Comparison of ENCODE assay signal across 23 cellular contexts in genomic region chr11:73168925-73169579, GRCh38. TPM values are rescaled to one million over a fixed set of nuclear protein-coding genes. Genes with fewer than 3 reads are reported as not detected.
DNase-seq lines count a peak whose midpoint lies in the region; ATAC-seq and TF ChIP-seq lines count a peak whose summit lies in the region.
"Had no signal": no experiment of that assay in that cellular context is flagged by ENCODE, and none has a peak within 500 bp of the region (broad histone marks: within the 10 kb centered on the region; RNA-seq: fewer than 3 reads in every experiment).

No MANE protein-coding gene starts in this region.

- H3K27ac ChIP-seq in GM23338 (ENCODE audit: low read depth) (no peak overlapping the region), gastrocnemius medialis (peak overlapping the region in 3 of 4 donors; percentile 36 to 63 (median 40)), upper lobe of left lung (no peak overlapping the region)
- H3K27ac ChIP-seq: esophagus muscularis mucosa, KMS-11, pancreas, thoracic aorta had no signal

- no peaks in the 10 kb centered on the region for H3F3A ChIP-seq in GM23338 (replicated peaks; ENCODE audit: low read depth)

- no peak overlapping the region for H3K4me3 Mint-ChIP-seq in GM23338
- H3K4me3 Mint-ChIP-seq in activated B cell treated with CpG ODN at 0.5 μM for 24 hours, result no peak overlapping the region
- H3K4me3 Mint-ChIP-seq: activated CD4-positive, alpha-beta T cell treated with anti-CD3 and anti-CD28 coated beads, Interleukin-2, amount 10 ng/mL, durations not matched to agents 24 days and 14 days; activated CD8-positive, alpha-beta memory T cell treated with anti-CD3 and anti-CD28 coated beads, Interleukin-2, amount 10 ng/mL, durations not matched to agents 7 days and 5 days; CD14-positive monocyte; naive thymus-derived CD4-positive, alpha-beta T cell had no signal

- in situ Hi-C loops in gastrocnemius medialis (cut with MboI; ENCODE audit: low sequenced_read_pairs in 4 of 4), result no loop called here

- peaks cover 6% of the 10 kb centered on the region for H3K27me3 Mint-ChIP-seq in GM23338 (ENCODE audit: insufficient read depth, low read depth, poor library complexity)
- no peaks in the 10 kb centered on the region for H3K27me3 Mint-ChIP-seq in activated B cell treated with CpG ODN at 0.5 μM for 24 hours

- TF ChIP-seq POLR2A in gastrocnemius medialis (IDR thresholded peaks at IDR 0.05) (no peak), upper lobe of left lung (IDR thresholded peaks at IDR 0.05) (no peak)

- H3K36me3 ChIP-seq in GM23338 (ENCODE audit: insufficient read depth) (no peaks in the 10 kb centered on the region), gastrocnemius medialis (no peaks in the 10 kb centered on the region), upper lobe of left lung (no peaks in the 10 kb centered on the region)
- H3K36me3 ChIP-seq: esophagus muscularis mucosa, pancreas, thoracic aorta had no signal

- H3K27me3 ChIP-seq in GM23338 (ENCODE audit: insufficient read depth) (no peaks in the 10 kb centered on the region), gastrocnemius medialis (no peaks in the 10 kb centered on the region), upper lobe of left lung (no peaks in the 10 kb centered on the region)
- H3K27me3 ChIP-seq: esophagus muscularis mucosa, pancreas had no signal

- H3K4me1 Mint-ChIP-seq in GM23338 (peaks cover 19% of the 10 kb centered on the region), activated B cell treated with CpG ODN at 0.5 μM for 24 hours (peaks cover 66% of the 10 kb centered on the region)

- H3K9me3 Mint-ChIP-seq in GM23338 (no peaks in the 10 kb centered on the region), activated B cell treated with CpG ODN at 0.5 μM for 24 hours (no peaks in the 10 kb centered on the region)
- H3K9me3 Mint-ChIP-seq: activated naive CD4-positive, alpha-beta T cell treated with anti-CD3 and anti-CD28 coated beads, Interleukin-2, amount 50 U/mL, for 72 hours; CD14-positive monocyte; naive thymus-derived CD4-positive, alpha-beta T cell had no signal

- peak; percentile 66 for ATAC-seq in GM23338
- no peak for ATAC-seq in activated B cell treated with CpG ODN at 0.5 μM for 24 hours (ENCODE audit: low read depth)
- peak; percentile 9 for ATAC-seq in left ventricle myocardium superior
- ATAC-seq in gastrocnemius medialis, result peak; percentile 70 to 82
- ATAC-seq in omental fat pad (ENCODE audit: low FRiP score), result no peak
- ATAC-seq in HG03196 (IDR thresholded peaks at IDR 0.05; ENCODE audit: unreplicated experiment), result no peak
- ATAC-seq in GM21390 (IDR thresholded peaks at IDR 0.05; ENCODE audit: unreplicated experiment), result no peak
- ATAC-seq in upper lobe of left lung (ENCODE audit: low FRiP score in 2 of 2), result no peak
- ATAC-seq: activated CD8-positive, alpha-beta memory T cell treated with anti-CD3 and anti-CD28 coated beads, Interleukin-2, amount 10 ng/mL, durations not matched to agents 7 days and 5 days; activated naive CD4-positive, alpha-beta T cell treated with anti-CD3 and anti-CD28 coated beads, Interleukin-2, amount 50 U/mL, for 72 hours; naive thymus-derived CD4-positive, alpha-beta T cell; pancreas had no signal

- WGBS in upper lobe of left lung, 2 donors, result 87 to 89% methylated on average over 11 of the region's 11 CpGs

- no peak for TF ChIP-seq CTCF in GM23338 (conservative IDR thresholded peaks at IDR 0.05; ENCODE audit: low read depth in 2 of 2)
- no peak for TF ChIP-seq CTCF in activated B cell treated with CpG ODN at 0.5 μM for 24 hours (IDR thresholded peaks at IDR 0.05)
- TF ChIP-seq CTCF in gastrocnemius medialis (IDR thresholded peaks at IDR 0.05 in 4 of 5, conservative IDR thresholded peaks at IDR 0.05 in 1 of 5), result no peak
- no peak for TF ChIP-seq CTCF in omental fat pad (IDR thresholded peaks at IDR 0.05)
- no peak for TF ChIP-seq CTCF in upper lobe of left lung (IDR thresholded peaks at IDR 0.05)

- CTCF ChIA-PET in activated B cell treated with CpG ODN at 0.5 μM for 24 hours (lab: Charles Lee), result interaction anchor here (1.2 to 1.3 kb wide), 2 partner anchors 9 to 26 kb away, joined by 4 to 6 read pairs; partner anchors contain the start of gene FCHSD2

- H2AFZ ChIP-seq in GM23338, result peak overlapping the region; percentile 83

- no peak overlapping the region for H3K4me3 ChIP-seq in GM23338
- H3K4me3 ChIP-seq in gastrocnemius medialis, result no peak overlapping the region
- H3K4me3 ChIP-seq in upper lobe of left lung, result no peak overlapping the region
- H3K4me3 ChIP-seq: esophagus muscularis mucosa, GM12878, pancreas, thoracic aorta had no signal

- no peaks in the 10 kb centered on the region for H3K36me3 Mint-ChIP-seq in GM23338 (ENCODE audit: low read depth)
- H3K36me3 Mint-ChIP-seq in activated B cell treated with CpG ODN at 0.5 μM for 24 hours (ENCODE audit: low read depth), result no peaks in the 10 kb centered on the region
- H3K36me3 Mint-ChIP-seq: activated CD8-positive, alpha-beta memory T cell treated with anti-CD3 and anti-CD28 coated beads, Interleukin-2, amount 10 ng/mL, durations not matched to agents 7 days and 5 days; activated naive CD4-positive, alpha-beta T cell treated with anti-CD3 and anti-CD28 coated beads, Interleukin-2, amount 50 U/mL, for 72 hours; CD14-positive monocyte had no signal

- H3K4me1 ChIP-seq in GM23338 (ENCODE audit: insufficient read depth) (no peaks in the 10 kb centered on the region), gastrocnemius medialis (peaks cover 15 to 17% of the 10 kb centered on the region in 2 donors), upper lobe of left lung (peaks cover 0 to 11% (median 3%) of the 10 kb centered on the region in 4 donors)
- H3K4me1 ChIP-seq: pancreas had no signal

- POLR2A ChIA-PET in activated B cell treated with CpG ODN at 0.5 μM for 24 hours (lab: Charles Lee), result interaction anchor here (1.4 to 3.6 kb wide), 3 partner anchors 11 to 27 kb away, joined by 4 to 26 read pairs (median 6); partner anchors contain the start of gene FCHSD2

- no peaks in the 10 kb centered on the region for H4K20me1 ChIP-seq in GM23338 (replicated peaks; ENCODE audit: insufficient read depth)

- no peaks in the 10 kb centered on the region for H3K79me2 ChIP-seq in GM23338 (replicated peaks; ENCODE audit: insufficient read depth)

- H3K9me3 ChIP-seq in gastrocnemius medialis (no peaks in the 10 kb centered on the region), upper lobe of left lung (no peaks in the 10 kb centered on the region)
- H3K9me3 ChIP-seq: esophagus muscularis mucosa, pancreas, thoracic aorta had no signal

- intact Hi-C loops in activated B cell treated with CpG ODN at 0.5 μM for 24 hours (cut with micrococcal nuclease) (no loop called here), left ventricle myocardium superior (cut with micrococcal nuclease) (no loop called here), gastrocnemius medialis (cut with DNase I; ENCODE audit: low total_unique reads) (no loop called here)

- H3K27ac Mint-ChIP-seq in GM23338 (no peak overlapping the region), activated B cell treated with CpG ODN at 0.5 μM for 24 hours (no peak overlapping the region)
- H3K27ac Mint-ChIP-seq: activated CD4-positive, alpha-beta T cell treated with anti-CD3 and anti-CD28 coated beads, Interleukin-2, amount 10 ng/mL, durations not matched to agents 24 days and 14 days; activated CD8-positive, alpha-beta memory T cell treated with anti-CD3 and anti-CD28 coated beads, Interleukin-2, amount 10 ng/mL, durations not matched to agents 7 days and 5 days had no signal

- no peak overlapping the region for H3K4me2 ChIP-seq in GM23338
- H3K4me2 ChIP-seq: KMS-11 had no signal

- 0 out of 2 replicates have a peak, but pooled peaks cover 8% of the 10 kb centered on the region for H3K9me2 ChIP-seq in GM23338 (ENCODE audit: insufficient read depth)

- TF ChIP-seq EP300 in upper lobe of left lung (IDR thresholded peaks at IDR 0.05), result no peak

- no peak for DNase-seq in GM23338 (ENCODE audit: low spot score)
- peak; percentile 8 for DNase-seq in activated B cell treated with CpG ODN at 0.5 μM for 24 hours
- peak; percentile 37 for DNase-seq in left ventricle myocardium superior
- DNase-seq in gastrocnemius medialis, result peak in 1 of 2 donors; percentile 70
- DNase-seq in omental fat pad (ENCODE audit: low spot score), result no peak
- DNase-seq in upper lobe of left lung, result no peak
- DNase-seq: activated CD4-positive, alpha-beta T cell treated with anti-CD3 and anti-CD28 coated beads, Interleukin-2, amount 10 ng/mL, durations not matched to agents 24 days and 14 days; activated CD8-positive, alpha-beta memory T cell treated with anti-CD3 and anti-CD28 coated beads, Interleukin-2, amount 10 ng/mL, durations not matched to agents 7 days and 5 days; effector CD8-positive, alpha-beta T cell; naive thymus-derived CD4-positive, alpha-beta T cell; NCI-H1048; NCI-H187 treated with DMSO at 0.1 percent for 48 hours; pancreas; T-helper 1 cell had no signal

TF ChIP-seq in GM23338, 12 proteins besides CTCF, POLR2A, EP300 and RAD21 (continues in another document):
- no peak for TF ChIP-seq ZNF331 (CRISPR knock-in tag; IDR thresholded peaks at IDR 0.05; ENCODE audit: low read depth)

RNA-seq across cellular contexts. Expression of gene FCHSD2, which starts 26.9 kb away (rescaled TPM):
- 3.3 and 5.2 TPM in 2 replicates for total RNA-seq in GM23338 (2014; rRNA removed; shearing (Covaris generic))
- 3.5 and 3.6 TPM in 2 replicates for polyA plus RNA-seq in GM23338 (2016; fragmentation: Nextera tagmentation; extraction: Ambion mirVana)
- total RNA-seq in activated B cell treated with CpG ODN at 0.5 μM for 24 hours (176 and 207 TPM in 2 replicates), left ventricle myocardium superior (32.7 TPM), gastrocnemius medialis (1 to 10 TPM; 5.6 to 10.0 (median 8.0) TPM), omental fat pad (10 to 100 TPM; 15.4 to 37.8 (median 31.9) TPM), upper lobe of left lung (10 to 100 TPM; 22.5 to 55.6 (median 42.7) TPM)

RNA-seq across cellular contexts. Expression of gene P2RY2, which starts 49.0 kb away (rescaled TPM):
- total RNA-seq in GM23338 (2014; rRNA removed; shearing (Covaris generic)), result 0.85 and 1.6 TPM in 2 replicates
- 0.40 and 0.63 TPM in 2 replicates for polyA plus RNA-seq in GM23338 (2016; fragmentation: Nextera tagmentation; extraction: Ambion mirVana)
- total RNA-seq in activated B cell treated with CpG ODN at 0.5 μM for 24 hours (0.22 and 0.42 TPM in 2 replicates), left ventricle myocardium superior (19.7 TPM), gastrocnemius medialis (10 to 100 TPM; 21.8 to 52.6 (median 44.5) TPM), omental fat pad (1 to 10 TPM in 1 of 4 donors, under 1 TPM in 3; 0.47 to 1.1 (median 0.64) TPM), upper lobe of left lung (10 to 100 TPM in 4 of 6 donors, 1 to 10 TPM in 2; 7.8 to 15.0 (median 11.7) TPM)
- total RNA-seq: activated CD4-positive, alpha-beta T cell treated with anti-CD3 and anti-CD28 coated beads, Interleukin-2, amount 10 ng/mL, durations not matched to agents 24 days and 14 days; activated CD8-positive, alpha-beta memory T cell treated with anti-CD3 and anti-CD28 coated beads, Interleukin-2, amount 10 ng/mL, durations not matched to agents 7 days and 5 days; activated naive CD4-positive, alpha-beta T cell treated with anti-CD3 and anti-CD28 coated beads, Interleukin-2, amount 50 U/mL, for 72 hours; frontal cortex had no signal
- polyA plus RNA-seq: naive thymus-derived CD4-positive, alpha-beta T cell had no signal

Comparison
In these comparisons a context has a peak if more than half of its experiments do, and no peak if none do; other contexts are left out.
1. ATAC-seq: peak in GM23338 (single experiment), left ventricle myocardium superior (single experiment) and gastrocnemius medialis (2 of 2); none in activated B cell treated with CpG ODN at 0.5 μM for 24 hours (single experiment), omental fat pad (single experiment), HG03196 (single experiment), GM21390 (single experiment) and upper lobe of left lung (0 of 2).
2. DNase-seq: peak in activated B cell treated with CpG ODN at 0.5 μM for 24 hours (single experiment) and left ventricle myocardium superior (single experiment); none in GM23338 (single experiment), omental fat pad (single experiment) and upper lobe of left lung (0 of 2).
3. H3K27ac ChIP-seq: peak in gastrocnemius medialis (3 of 4); none in GM23338 (single experiment) and upper lobe of left lung (0 of 4).